8 cellular contexts compared by ENCODE assay signal in the genomic region with DNA sequence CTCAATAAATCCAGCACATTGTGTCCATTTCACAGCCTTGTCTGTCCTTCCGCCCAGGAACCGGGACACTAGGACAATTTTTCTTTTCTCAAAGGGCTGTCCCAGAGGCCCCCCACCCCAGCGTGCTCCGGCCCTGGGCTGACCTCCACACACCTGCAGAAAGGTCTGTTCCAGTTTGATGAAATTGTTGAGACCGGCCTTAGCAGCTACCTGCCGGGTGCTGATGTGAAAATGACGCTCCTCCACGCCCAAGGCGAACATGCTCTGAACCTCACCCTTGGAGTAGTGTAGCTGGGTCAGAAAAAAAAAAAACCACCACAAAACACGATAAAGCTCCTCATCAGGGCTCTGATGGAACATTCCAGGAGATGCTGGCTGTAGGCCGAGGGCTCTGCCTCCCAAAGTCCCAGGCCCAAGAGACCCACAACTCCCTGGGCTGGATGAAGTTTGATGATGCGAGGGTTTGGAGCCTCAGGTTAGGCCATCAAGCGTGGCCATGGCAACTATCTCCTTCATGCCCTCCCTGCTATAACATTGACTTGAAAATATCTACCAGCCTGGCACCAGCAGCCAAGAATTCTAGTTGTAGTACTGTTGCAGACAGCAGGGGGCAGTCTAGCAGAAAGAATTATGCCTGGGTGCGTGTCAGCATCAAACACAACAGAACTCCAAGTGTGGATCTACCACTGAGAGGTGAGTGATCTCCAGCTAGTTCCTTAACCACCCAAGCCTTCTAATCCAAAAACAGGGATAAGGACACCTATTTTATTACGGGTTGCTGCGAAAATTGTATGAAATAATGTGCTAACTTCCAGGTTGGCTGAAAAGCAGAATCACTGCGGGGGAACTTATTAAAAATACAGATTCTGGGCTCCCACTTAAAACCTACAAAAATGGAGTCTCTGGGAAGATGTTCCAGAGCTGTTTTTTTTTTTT.
DNase-seq lines count a peak whose midpoint lies in the region; ATAC-seq and TF ChIP-seq lines count a peak whose summit lies in the region.

No MANE protein-coding gene starts in this region.

- in situ Hi-C loops in astrocyte of the spinal cord (cut with HindIII; ENCODE audit: low sequenced_read_pairs): no loop called here

- TF ChIP-seq CTCF in astrocyte of the spinal cord (IDR thresholded peaks at IDR 0.05; ENCODE audit: low read depth, low read length): peak; percentile 67

- H3K4me3 ChIP-seq in astrocyte of the spinal cord (ENCODE audit: low read depth, low read length): no peak overlapping the region

- DNase-seq in GM04503 (ENCODE audit: low read depth): peak; percentile 29
- peak; percentile 62 for DNase-seq in MV-4-11 (lab: John Stamatoyannopoulos, UW)
- peak; percentile 55 for DNase-seq in T-helper 9 cell
- peak; percentile 71 for DNase-seq in astrocyte of the spinal cord (ENCODE audit: low read depth, low spot score)
- peak; percentile 68 for DNase-seq in iPS DF 4.7 (ENCODE audit: extremely low read depth, low spot score)
- peak; percentile 47 for DNase-seq in stimulated activated CD4-positive, alpha-beta T cell treated with anti-CD3 and anti-CD28 coated beads, Interleukin-12 subunit alpha, Interleukin-12 subunit beta, amount 100 ng/mL, for 4 hours

- ATAC-seq in HG02970 (IDR thresholded peaks at IDR 0.05; ENCODE audit: low FRiP score, unreplicated experiment) (no peak), GM19395 (IDR thresholded peaks at IDR 0.05; ENCODE audit: unreplicated experiment) (no peak)
